Comparison of ENCODE assay signal across 8 cellular contexts in genomic region chr4:40924096-40924792, GRCh38.
DNase-seq lines count a peak whose midpoint lies in the region; ATAC-seq, FAIRE-seq and TF ChIP-seq lines count a peak whose summit lies in the region.

No MANE protein-coding gene starts in this region.

- H2AFZ ChIP-seq in PC-9 (peak overlapping the region; percentile 76), osteoblast (ENCODE audit: low read length) (peak overlapping the region; percentile 12)

- H3K79me2 ChIP-seq in PC-9 (ENCODE audit: low read depth) (no peaks in the 10 kb centered on the region), osteoblast (ENCODE audit: insufficient read depth, low read length) (no peaks in the 10 kb centered on the region)

- H3K4me3 Mint-ChIP-seq in type B pancreatic cell: no peak overlapping the region

- H3K4me1 ChIP-seq in PC-9 (replicated peaks; ENCODE audit: insufficient read depth) (no peaks in the 10 kb centered on the region), osteoblast (ENCODE audit: insufficient read depth, low read length) (peaks cover 2% of the 10 kb centered on the region)

- no peak for FAIRE-seq in HTR-8/SVneo (lab: Jason Lieb, UNC)

- no peaks in the 10 kb centered on the region for H3K27me3 Mint-ChIP-seq in type B pancreatic cell

- TF ChIP-seq CTCF in PC-9 (conservative IDR thresholded peaks at IDR 0.05) (peak; percentile 94), osteoblast (IDR thresholded peaks at IDR 0.05; ENCODE audit: extremely low read depth, low read depth, low read length) (peak; percentile 97), type B pancreatic cell (conservative IDR thresholded peaks at IDR 0.05) (peak; percentile 85)

- H3K4me3 ChIP-seq in PC-9: no peak overlapping the region
- H3K4me3 ChIP-seq in osteoblast (ENCODE audit: insufficient read depth, low read length): no peak overlapping the region

- H3K9me3 Mint-ChIP-seq in type B pancreatic cell: no peaks in the 10 kb centered on the region

- no peaks in the 10 kb centered on the region for H3K36me3 Mint-ChIP-seq in type B pancreatic cell

- 0 out of 2 replicates have a peak overlapping the region, but pooled peaks have one; percentile 7 for H3K4me2 ChIP-seq in PC-9
- H3K4me2 ChIP-seq in osteoblast (ENCODE audit: insufficient read depth, low read length): no peak overlapping the region

- no peaks in the 10 kb centered on the region for H3K36me3 ChIP-seq in PC-9 (ENCODE audit: low read depth)
- H3K36me3 ChIP-seq in osteoblast (ENCODE audit: insufficient read depth, low read length): peaks cover 15% of the 10 kb centered on the region

- CTCF ChIA-PET in PC-9 (lab: Charles Lee): interaction anchor here (0.6 to 1.3 kb wide), 11 partner anchors 12 to 332 kb away, joined by 3 to 12 read pairs (median 3); partner anchors contain the start of genes APBB2 and UCHL1

- no peak overlapping the region for H3K27ac Mint-ChIP-seq in type B pancreatic cell

- H3K9me3 ChIP-seq in PC-9 (ENCODE audit: insufficient read depth, low read depth) (no peaks in the 10 kb centered on the region), osteoblast (ENCODE audit: low read depth, low read length) (no peaks in the 10 kb centered on the region)

- H4K20me1 ChIP-seq in PC-9 (ENCODE audit: insufficient read depth) (no peaks in the 10 kb centered on the region), osteoblast (ENCODE audit: insufficient read depth, low read length) (no peaks in the 10 kb centered on the region)

- POLR2A ChIA-PET in PC-9 (lab: Charles Lee; ENCODE audit: unreplicated experiment): interaction anchor here (0.6 kb wide), 4 partner anchors 12 to 332 kb away, joined by 3 to 8 read pairs (median 5); partner anchors contain the start of gene UCHL1

- H3K27me3 ChIP-seq in PC-9 (ENCODE audit: insufficient read depth, low read depth): no peaks in the 10 kb centered on the region
- no peaks in the 10 kb centered on the region for H3K27me3 ChIP-seq in osteoblast (ENCODE audit: insufficient read depth, low read length)

- ATAC-seq in GM19324 (IDR thresholded peaks at IDR 0.05; ENCODE audit: low FRiP score, unreplicated experiment): peak; percentile 68

- H3K9me2 ChIP-seq in PC-9 (ENCODE audit: insufficient read depth): no peaks in the 10 kb centered on the region

- no TSS peak for BruUV-seq in PC-9 (replicated peaks; lab: Mats Ljungman, UMichigan)

- peaks cover 8% of the 10 kb centered on the region for H3K4me1 Mint-ChIP-seq in type B pancreatic cell (ENCODE audit: unreplicated experiment)

- intact Hi-C loops in PC-9 (cut with micrococcal nuclease; ENCODE audit: unreplicated experiment): loop anchor here (2.0 kb wide), 1 partner anchor 187 kb away; no protein-coding TSS in a partner anchor

- H3K27ac ChIP-seq in PC-9: no peak overlapping the region
- peak overlapping the region; percentile 26 for H3K27ac ChIP-seq in osteoblast (ENCODE audit: low read depth, low read length)

- DNase-seq in Ammon's horn (ENCODE audit: low spot score): peak; percentile 49
- DNase-seq in HTR-8/SVneo (ENCODE audit: insufficient read length, low spot score): peak; percentile 62
- peak in 1 of 2 experiments; percentile 68 for DNase-seq in PC-9
- DNase-seq in activated T-helper 1 cell treated with anti-CD3 and anti-CD28 coated beads, Interleukin-2, amount 50 U/mL, for 16 hours (ENCODE audit: low read depth in 1 of 2, low spot score in 1 of 2): peak; percentile 31 to 48
- DNase-seq in fibroblast of peridontal ligament (ENCODE audit: extremely low read depth): peak; percentile 58
- DNase-seq in osteoblast (ENCODE audit: insufficient read length, low spot score, missing footprints): peak; percentile 93
- DNase-seq in type B pancreatic cell (ENCODE audit: extremely low spot score, unreplicated experiment): peak; percentile 79

- H3F3A ChIP-seq in PC-9 (ENCODE audit: insufficient read depth, low read depth): no peaks in the 10 kb centered on the region
